8 cellular contexts compared by ENCODE assay signal in genomic region chr7:76397409-76398183, GRCh38. TPM values are rescaled to one million over a fixed set of nuclear protein-coding genes. Genes with fewer than 3 reads are reported as not detected.
DNase-seq lines count a peak whose midpoint lies in the region; FAIRE-seq and TF ChIP-seq lines count a peak whose summit lies in the region.

No MANE protein-coding gene starts in this region.

- H2AFZ ChIP-seq in Karpas-422 (ENCODE audit: low read length) (no peak overlapping the region), astrocyte (ENCODE audit: low read depth, low read length) (peak overlapping the region; percentile 88)

- H3K4me2 ChIP-seq in Karpas-422 (ENCODE audit: low read depth, low read length, poor library complexity, severe bottlenecking): no peak overlapping the region
- peak overlapping the region; percentile 82 for H3K4me2 ChIP-seq in astrocyte (ENCODE audit: low read length)

- DNase-seq in Karpas-422 (peak; percentile 75), T-helper 22 cell (ENCODE audit: low read depth) (peak; percentile 63), astrocyte (ENCODE audit: low read depth) (peak; percentile 25), cerebellar nuclear complex (lab: John Stamatoyannopoulos, UW) (no peak), SJCRH30 (no peak)
- peak; percentile 66 to 83 for DNase-seq in stimulated activated CD4-positive, alpha-beta T cell treated with anti-CD3 and anti-CD28 coated beads, Interleukin-15, amount 100 ng/mL, for 1 hour (ENCODE audit: low read depth in 1 of 2, low spot score in 1 of 2)

- H3K27ac ChIP-seq in Karpas-422 (ENCODE audit: low read length): no peak overlapping the region
- no peak overlapping the region for H3K27ac ChIP-seq in astrocyte (ENCODE audit: low read depth, low read length)
- no peak overlapping the region for H3K27ac ChIP-seq in SJCRH30

- H3K79me2 ChIP-seq in Karpas-422 (ENCODE audit: low read length): no peaks in the 10 kb centered on the region
- no peaks in the 10 kb centered on the region for H3K79me2 ChIP-seq in astrocyte (ENCODE audit: insufficient read depth, low read length)

- H3K4me1 Mint-ChIP-seq in astrocyte (ENCODE audit: low read depth, unreplicated experiment): peaks cover 2% of the 10 kb centered on the region

- TF ChIP-seq CTCF in astrocyte (IDR thresholded peaks at IDR 0.05; ENCODE audit: insufficient read depth, low read depth, low read length): no peak

- no peaks in the 10 kb centered on the region for H3K9me3 Mint-ChIP-seq in astrocyte (ENCODE audit: unreplicated experiment)

- H3K9me3 ChIP-seq in ES-I3 (ENCODE audit: control insufficient read depth, insufficient read depth, low read length): no peaks in the 10 kb centered on the region
- H3K9me3 ChIP-seq in Karpas-422 (ENCODE audit: low read length): no peaks in the 10 kb centered on the region
- H3K9me3 ChIP-seq in astrocyte (ENCODE audit: insufficient read depth, low read depth, low read length): no peaks in the 10 kb centered on the region
- no peaks in the 10 kb centered on the region for H3K9me3 ChIP-seq in iPS-18c (ENCODE audit: control insufficient read depth, insufficient read depth, low read length)
- no peaks in the 10 kb centered on the region for H3K9me3 ChIP-seq in SJCRH30 (replicated peaks)

- H3K36me3 ChIP-seq in ES-I3 (ENCODE audit: insufficient read depth, low read length): no peaks in the 10 kb centered on the region
- no peaks in the 10 kb centered on the region for H3K36me3 ChIP-seq in Karpas-422 (ENCODE audit: insufficient read depth, low read length)
- no peaks in the 10 kb centered on the region for H3K36me3 ChIP-seq in astrocyte (ENCODE audit: insufficient read depth, low read length)
- no peaks in the 10 kb centered on the region for H3K36me3 ChIP-seq in SJCRH30

- no peaks in the 10 kb centered on the region for H3K9me2 ChIP-seq in Karpas-422 (replicated peaks; ENCODE audit: insufficient read depth, low read length)

- H3K36me3 Mint-ChIP-seq in astrocyte (ENCODE audit: low read depth, unreplicated experiment): peaks cover 2% of the 10 kb centered on the region

- H3K27me3 ChIP-seq in Karpas-422 (ENCODE audit: low read length) (no peaks in the 10 kb centered on the region), astrocyte (ENCODE audit: insufficient read depth, low read length) (no peaks in the 10 kb centered on the region), SJCRH30 (no peaks in the 10 kb centered on the region; the same call in 1 of the 2 replicates)

- H3K9ac ChIP-seq in ES-I3 (ENCODE audit: low read depth, low read length) (peak overlapping the region; percentile 33; the same call in 1 of the 2 replicates), Karpas-422 (ENCODE audit: low read length) (no peak overlapping the region), astrocyte (ENCODE audit: low read length) (peak overlapping the region; percentile 25)

- FAIRE-seq in astrocyte (lab: Jason Lieb, UNC): no peak

- H4K20me1 ChIP-seq in Karpas-422 (ENCODE audit: insufficient read depth, low read depth, low read length) (no peaks in the 10 kb centered on the region), astrocyte (ENCODE audit: insufficient read depth, low read length) (no peaks in the 10 kb centered on the region)

- peaks cover 3% of the 10 kb centered on the region for H3K27me3 Mint-ChIP-seq in astrocyte (ENCODE audit: low read depth, unreplicated experiment)

- H3K27ac Mint-ChIP-seq in astrocyte (ENCODE audit: unreplicated experiment): no peak overlapping the region

- no peak overlapping the region for H3K4me3 ChIP-seq in Karpas-422 (ENCODE audit: low read length)
- peak overlapping the region; percentile 52 for H3K4me3 ChIP-seq in astrocyte (ENCODE audit: insufficient read depth, low read depth, low read length)
- peak overlapping the region; percentile 20; the same call in 1 of the 2 replicates for H3K4me3 ChIP-seq in iPS-18c (ENCODE audit: insufficient read depth, low read depth, low read length)
- H3K4me3 ChIP-seq in SJCRH30: no peak overlapping the region

- H3K4me1 ChIP-seq in ES-I3 (ENCODE audit: insufficient read depth, low read length) (peaks cover 24% of the 10 kb centered on the region), Karpas-422 (ENCODE audit: low read length) (peaks cover 29% of the 10 kb centered on the region), astrocyte (ENCODE audit: insufficient read depth, low read length) (peaks cover 7% of the 10 kb centered on the region), SJCRH30 (no peaks in the 10 kb centered on the region; the same call in 1 of the 2 replicates)

- H3K4me3 Mint-ChIP-seq in astrocyte (ENCODE audit: unreplicated experiment): no peak overlapping the region

RNA-seq across cellular contexts. Expression of gene SSC4D, which starts 11.9 kb away (rescaled TPM):
- total RNA-seq in Karpas-422 (2014; rRNA removed; shearing (Covaris generic); ENCODE audit: low replicate concordance): not detected in 2 replicates
- 6.0 and 7.4 TPM in 2 replicates for total RNA-seq in astrocyte
- 0.86 and 1.8 TPM in 2 replicates for total RNA-seq in SJCRH30 (2014; rRNA removed; shearing (Covaris generic))

RNA-seq across cellular contexts. Expression of gene ZP3, which starts 27.2 kb away (rescaled TPM):
- total RNA-seq in Karpas-422 (2014; rRNA removed; shearing (Covaris generic); ENCODE audit: low replicate concordance): not detected in 2 replicates
- 1.4 and 2.6 TPM in 2 replicates for total RNA-seq in astrocyte
- total RNA-seq in SJCRH30 (2014; rRNA removed; shearing (Covaris generic)): 0.99 and 1.8 TPM in 2 replicates

RNA-seq across cellular contexts. Expression of gene YWHAG, which starts 38.8 kb away (rescaled TPM):
- 49.1 and 64.1 TPM in 2 replicates for total RNA-seq in Karpas-422 (2014; rRNA removed; shearing (Covaris generic); ENCODE audit: low replicate concordance)
- 344 and 351 TPM in 2 replicates for total RNA-seq in astrocyte
- total RNA-seq in SJCRH30 (2014; rRNA removed; shearing (Covaris generic)): 180 and 190 TPM in 2 replicates

Comparison
In these comparisons a context has a peak if more than half of its experiments do, and no peak if none do; other contexts are left out.
1. DNase-seq: peak in Karpas-422 (single experiment), T-helper 22 cell (single experiment), astrocyte (single experiment) and stimulated activated CD4-positive, alpha-beta T cell treated with anti-CD3 and anti-CD28 coated beads, Interleukin-15, amount 100 ng/mL, for 1 hour (2 of 2); none in cerebellar nuclear complex (0 of 2) and SJCRH30 (0 of 2).
2. H3K4me3 ChIP-seq: peak in astrocyte (single experiment) and iPS-18c (single experiment); none in Karpas-422 (single experiment) and SJCRH30 (single experiment).